14 cellular contexts compared by ENCODE assay signal in genomic region chr6:110853754-110854477, GRCh38. TPM values are rescaled to one million over a fixed set of nuclear protein-coding genes. Genes with fewer than 3 reads are reported as not detected.
A peak's percentile ranks its signal among the peaks of the same experiment; 100 is the strongest.
DNase-seq lines count a peak whose midpoint lies in the region; ATAC-seq and TF ChIP-seq lines count a peak whose summit lies in the region.
"Had no signal": no experiment of that assay in that cellular context is flagged by ENCODE, and none has a peak within 500 bp of the region (broad histone marks: within the 10 kb centered on the region; RNA-seq: fewer than 3 reads in every experiment).

No MANE protein-coding gene starts in this region.

- no peak for TF ChIP-seq CTCF in suprapubic skin (IDR thresholded peaks at IDR 0.05)

- TF ChIP-seq EP300 in suprapubic skin (IDR thresholded peaks at IDR 0.05), result no peak

- no peaks in the 10 kb centered on the region for H3K27me3 ChIP-seq in suprapubic skin

- H3K27ac ChIP-seq in suprapubic skin, result peak overlapping the region; percentile 63

- H3K36me3 ChIP-seq in suprapubic skin, result no peaks in the 10 kb centered on the region

- DNase-seq in NCI-H2227 treated with DMSO at 0.1 percent for 48 hours (lab: John Stamatoyannopoulos, UW), result peak; percentile 2
- DNase-seq in astrocyte of the hippocampus (ENCODE audit: low read depth, low spot score), result peak; percentile 16
- peak; percentile 32 for DNase-seq in left lobe of liver (ENCODE audit: low spot score)
- no peak for DNase-seq in suprapubic skin (ENCODE audit: low spot score in 2 of 2)
- no peak for DNase-seq in activated gamma-delta T cell (lab: John Stamatoyannopoulos, UW)
- DNase-seq in T-helper 9 cell, result no peak
- DNase-seq: CD8-positive, alpha-beta memory T cell; HFFc6; KBM-7; NCI-H1105; NCI-H1694 treated with DMSO at 0.1 percent for 48 hours; NCI-H2171; NCI-H524 had no signal

- no peaks in the 10 kb centered on the region for H3K9me3 ChIP-seq in suprapubic skin

- H3K4me1 ChIP-seq in suprapubic skin, result no peaks in the 10 kb centered on the region

- no peak overlapping the region for H3K4me3 ChIP-seq in suprapubic skin

- ATAC-seq in left lobe of liver (no peak), GM19463 (IDR thresholded peaks at IDR 0.05; ENCODE audit: unreplicated experiment) (no peak)

- WGBS in suprapubic skin, result 56% methylated on average over 5 of the region's 5 CpGs

- TF ChIP-seq POLR2A in suprapubic skin (IDR thresholded peaks at IDR 0.05), result no peak

RNA-seq across cellular contexts. Expression of gene AMD1, which starts 20.7 kb away (rescaled TPM):
- total RNA-seq in left lobe of liver, result 14.3 TPM
- total RNA-seq in suprapubic skin, result 10 to 100 TPM; 55.4 to 75.7 (median 69.3) TPM

RNA-seq across cellular contexts. Expression of gene CDK19, which starts 38.6 kb away (rescaled TPM):
- total RNA-seq in left lobe of liver (6.9 TPM), suprapubic skin (10 to 100 TPM; 14.1 to 20.6 (median 19.4) TPM)

Comparison
In these comparisons a context has a peak if more than half of its experiments do, and no peak if none do; other contexts are left out.
1. DNase-seq: peak in NCI-H2227 treated with DMSO at 0.1 percent for 48 hours (single experiment), astrocyte of the hippocampus (single experiment) and left lobe of liver (single experiment); none in suprapubic skin (0 of 2), activated gamma-delta T cell (single experiment) and T-helper 9 cell (single experiment).